In the genomic region with DNA sequence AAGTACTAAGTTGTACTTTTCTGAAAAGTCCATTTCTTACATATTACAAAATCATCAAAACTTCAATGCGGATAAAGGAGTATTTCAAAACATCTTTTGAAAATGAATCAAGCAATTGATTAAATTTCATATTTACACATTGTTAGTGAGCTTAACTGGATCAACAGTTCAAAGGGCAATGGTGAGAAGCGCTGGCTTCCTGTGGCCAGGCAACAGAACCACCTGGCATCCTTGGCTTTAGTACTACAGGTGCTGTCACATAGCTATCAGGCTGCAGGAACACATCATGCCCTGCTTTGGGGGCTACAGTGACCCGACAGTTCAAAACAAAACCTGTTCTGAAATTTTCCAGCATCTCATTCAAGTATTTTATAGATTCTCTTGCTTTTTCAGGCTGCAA, we compare ENCODE assay signal across 1 cellular context.
TF ChIP-seq lines count a peak whose summit lies in the region.

No MANE protein-coding gene starts in this region.

TF ChIP-seq in H1, 55 proteins besides CTCF, POLR2A, EP300 and RAD21 (continued from another document):
- no peak for TF ChIP-seq JUN (IDR thresholded peaks at IDR 0.05; ENCODE audit: low read depth, low read length)
- TF ChIP-seq HDAC6 (IDR thresholded peaks at IDR 0.05; ENCODE audit: low read depth, low read length), result no peak
- TF ChIP-seq GTF2F1 (IDR thresholded peaks at IDR 0.05; ENCODE audit: borderline replicate concordance, low read depth, low read length), result no peak
- TF ChIP-seq ASH2L (IDR thresholded peaks at IDR 0.05; ENCODE audit: low read length), result no peak
- no peak for TF ChIP-seq SIN3A (conservative IDR thresholded peaks at IDR 0.05 in 1 of 2, IDR thresholded peaks at IDR 0.05 in 1 of 2; ENCODE audit: low read depth in 1 of 2, low read length in 2 of 2)
- TF ChIP-seq SP4 (IDR thresholded peaks at IDR 0.05; ENCODE audit: low read length), result no peak
- no peak for TF ChIP-seq HDAC2 (IDR thresholded peaks at IDR 0.05; ENCODE audit: borderline replicate concordance in 1 of 2, low read depth in 2 of 2, low read length in 2 of 2)
- no peak for TF ChIP-seq CBX5 (IDR thresholded peaks at IDR 0.05; ENCODE audit: low read depth, low read length)
- TF ChIP-seq KDM5A (IDR thresholded peaks at IDR 0.05; ENCODE audit: low read length), result no peak
TF ChIP-seq in H1: peak in this region for 0.
